Comparison of ENCODE assay signal across 25 cellular contexts in genomic region chr6:10682319-10682988, GRCh38. TPM values are rescaled to one million over a fixed set of nuclear protein-coding genes. Genes with fewer than 3 reads are reported as not detected.
DNase-seq lines count a peak whose midpoint lies in the region; ATAC-seq and TF ChIP-seq lines count a peak whose summit lies in the region.
"Had no signal": no experiment of that assay in that cellular context is flagged by ENCODE, and none has a peak within 500 bp of the region (broad histone marks: within the 10 kb centered on the region; RNA-seq: fewer than 3 reads in every experiment).

No MANE protein-coding gene starts in this region.

- ATAC-seq in stimulated activated naive CD8-positive, alpha-beta T cell treated with anti-CD3 and anti-CD28 coated beads, Interleukin-15, Interleukin-2, amounts not matched to agents 100 U/mL and 50 U/mL, for 24 hours = no peak
- peak; percentile 22 for ATAC-seq in activated CD8-positive, alpha-beta T cell treated with anti-CD3 and anti-CD28 coated beads for 36 hours
- ATAC-seq in left lung = no peak
- ATAC-seq: activated T-helper 17 cell treated with anti-CD3 and anti-CD28 coated beads, Interleukin-2, amount 50 U/mL, for 72 hours; left ventricle myocardium superior had no signal

- H3K9me3 ChIP-seq in left lung = no peaks in the 10 kb centered on the region
- H3K9me3 ChIP-seq: MG63, ovary, SJSA1, upper lobe of left lung had no signal

- no peaks in the 10 kb centered on the region for H3K27me3 ChIP-seq in left lung
- H3K27me3 ChIP-seq: ovary, upper lobe of left lung had no signal

- no peaks in the 10 kb centered on the region for H3K4me1 ChIP-seq in left lung
- H3K4me1 ChIP-seq: SJSA1, upper lobe of left lung had no signal

- H3K27ac Mint-ChIP-seq in stimulated activated naive CD8-positive, alpha-beta T cell treated with anti-CD3 and anti-CD28 coated beads, Interleukin-15, Interleukin-2, amounts not matched to agents 100 ng/mL and 50 ng/mL, for 24 hours = peak overlapping the region; percentile 80
- H3K27ac Mint-ChIP-seq in activated CD8-positive, alpha-beta T cell treated with anti-CD3 and anti-CD28 coated beads for 36 hours = peak overlapping the region; percentile 72
- peak overlapping the region; percentile 30 to 78 (median 44) for H3K27ac Mint-ChIP-seq in immature natural killer cell
- H3K27ac Mint-ChIP-seq: activated T-helper 17 cell treated with anti-CD3 and anti-CD28 coated beads, Interleukin-2, amount 50 U/mL, for 72 hours had no signal

- no peak for DNase-seq in stimulated activated naive CD8-positive, alpha-beta T cell treated with anti-CD3 and anti-CD28 coated beads, Interleukin-15, Interleukin-2, amounts not matched to agents 100 U/mL and 50 U/mL, for 24 hours
- no peak for DNase-seq in activated CD8-positive, alpha-beta T cell treated with anti-CD3 and anti-CD28 coated beads for 36 hours
- no peak for DNase-seq in immature natural killer cell
- no peak for DNase-seq in hippocampal formation (lab: John Stamatoyannopoulos, UW)
- DNase-seq in NCI-H2227 treated with DMSO at 0.1 percent for 48 hours (lab: John Stamatoyannopoulos, UW) = no peak
- DNase-seq in left lung = no peak
- DNase-seq: Calu3, cerebellar nuclear complex, DND-41, HCEC 1CT, left ventricle myocardium superior, MG63, naive B cell, NCI-H1105 treated with DMSO at 0.1 percent for 48 hours, NCI-H1930, NCI-H526, ovary, small intestine, substantia nigra, upper lobe of left lung had no signal

- POLR2A ChIA-PET in activated CD8-positive, alpha-beta T cell treated with anti-CD3 and anti-CD28 coated beads for 36 hours (lab: Charles Lee) = interaction anchor here (0.9 to 1.3 kb wide), 2 partner anchors 12 to 154 kb away, joined by 3 to 4 read pairs; no protein-coding TSS in a partner anchor

- CTCF ChIA-PET in activated CD8-positive, alpha-beta T cell treated with anti-CD3 and anti-CD28 coated beads for 36 hours (lab: Charles Lee) = interaction anchor here (0.6 kb wide), 1 partner anchor 127 kb away, joined by 3 read pairs; no protein-coding TSS in a partner anchor

- H3K4me3 Mint-ChIP-seq in stimulated activated naive CD8-positive, alpha-beta T cell treated with anti-CD3 and anti-CD28 coated beads, Interleukin-15, Interleukin-2, amounts not matched to agents 100 ng/mL and 50 ng/mL, for 24 hours = no peak overlapping the region
- H3K4me3 Mint-ChIP-seq in activated CD8-positive, alpha-beta T cell treated with anti-CD3 and anti-CD28 coated beads for 36 hours = no peak overlapping the region
- peak overlapping the region in 4 of 5 donors; percentile 10 to 45 (median 31) for H3K4me3 Mint-ChIP-seq in immature natural killer cell
- H3K4me3 Mint-ChIP-seq: activated T-helper 17 cell treated with anti-CD3 and anti-CD28 coated beads, Interleukin-2, amount 50 U/mL, for 72 hours; naive B cell had no signal

- TF ChIP-seq CTCF in activated CD8-positive, alpha-beta T cell treated with anti-CD3 and anti-CD28 coated beads for 36 hours (IDR thresholded peaks at IDR 0.05) = no peak
- no peak for TF ChIP-seq CTCF in left lung (IDR thresholded peaks at IDR 0.05)

- intact Hi-C loops in activated CD8-positive, alpha-beta T cell treated with anti-CD3 and anti-CD28 coated beads for 36 hours (cut with micrococcal nuclease) = no loop called here
- intact Hi-C loops in left lung (cut with DNase I) = no loop called here

- no peaks in the 10 kb centered on the region for H3K9me3 Mint-ChIP-seq in stimulated activated naive CD8-positive, alpha-beta T cell treated with anti-CD3 and anti-CD28 coated beads, Interleukin-15, Interleukin-2, amounts not matched to agents 100 ng/mL and 50 ng/mL, for 24 hours
- H3K9me3 Mint-ChIP-seq in activated CD8-positive, alpha-beta T cell treated with anti-CD3 and anti-CD28 coated beads for 36 hours = peaks cover 1% of the 10 kb centered on the region
- H3K9me3 Mint-ChIP-seq in immature natural killer cell = no peaks in the 10 kb centered on the region
- H3K9me3 Mint-ChIP-seq: activated T-helper 17 cell treated with anti-CD3 and anti-CD28 coated beads, Interleukin-2, amount 50 U/mL, for 72 hours; naive B cell had no signal

- H3K4me1 Mint-ChIP-seq in stimulated activated naive CD8-positive, alpha-beta T cell treated with anti-CD3 and anti-CD28 coated beads, Interleukin-15, Interleukin-2, amounts not matched to agents 100 ng/mL and 50 ng/mL, for 24 hours (ENCODE audit: low read depth) = peaks cover 42% of the 10 kb centered on the region
- peaks cover 45% of the 10 kb centered on the region for H3K4me1 Mint-ChIP-seq in activated CD8-positive, alpha-beta T cell treated with anti-CD3 and anti-CD28 coated beads for 36 hours (ENCODE audit: low read depth)
- H3K4me1 Mint-ChIP-seq in immature natural killer cell = peaks cover 40 to 46% of the 10 kb centered on the region in 2 donors
- H3K4me1 Mint-ChIP-seq: activated T-helper 17 cell treated with anti-CD3 and anti-CD28 coated beads, Interleukin-2, amount 50 U/mL, for 72 hours had no signal

- H3K36me3 Mint-ChIP-seq in stimulated activated naive CD8-positive, alpha-beta T cell treated with anti-CD3 and anti-CD28 coated beads, Interleukin-15, Interleukin-2, amounts not matched to agents 100 ng/mL and 50 ng/mL, for 24 hours (ENCODE audit: low read depth) = no peaks in the 10 kb centered on the region
- H3K36me3 Mint-ChIP-seq in activated CD8-positive, alpha-beta T cell treated with anti-CD3 and anti-CD28 coated beads for 36 hours (ENCODE audit: low read depth) = peaks cover 8% of the 10 kb centered on the region
- H3K36me3 Mint-ChIP-seq in immature natural killer cell = peaks cover 0 to 3% (median 0%) of the 10 kb centered on the region in 3 donors
- H3K36me3 Mint-ChIP-seq: naive B cell had no signal

- H3K27me3 Mint-ChIP-seq in stimulated activated naive CD8-positive, alpha-beta T cell treated with anti-CD3 and anti-CD28 coated beads, Interleukin-15, Interleukin-2, amounts not matched to agents 100 ng/mL and 50 ng/mL, for 24 hours = peaks cover 3% of the 10 kb centered on the region
- no peaks in the 10 kb centered on the region for H3K27me3 Mint-ChIP-seq in activated CD8-positive, alpha-beta T cell treated with anti-CD3 and anti-CD28 coated beads for 36 hours
- peaks cover 1 to 13% (median 3%) of the 10 kb centered on the region in 3 donors for H3K27me3 Mint-ChIP-seq in immature natural killer cell (ENCODE audit: low read depth in 3 of 3)

- H3K27ac ChIP-seq in left lung = no peak overlapping the region
- H3K27ac ChIP-seq: ovary, SJSA1, upper lobe of left lung had no signal

- H3K36me3 ChIP-seq in left lung = no peaks in the 10 kb centered on the region
- H3K36me3 ChIP-seq: MG63, ovary, SJSA1, upper lobe of left lung had no signal

- no peak overlapping the region for H3K4me3 ChIP-seq in left lung
- H3K4me3 ChIP-seq: MG63, ovary, SJSA1, upper lobe of left lung had no signal

RNA-seq across cellular contexts. Expression of gene C6orf52, which starts 12.0 kb away (rescaled TPM):
- 1 to 10 TPM; 2.6 to 3.3 TPM for total RNA-seq in activated CD8-positive, alpha-beta T cell treated with anti-CD3 and anti-CD28 coated beads for 36 hours
- polyA plus RNA-seq in immature natural killer cell = 1 to 10 TPM in 2 of 3 donors, not detected in 1; 3.1 to 3.3 TPM
- total RNA-seq in left lung = 1 to 10 TPM in 1 of 2 donors, under 1 TPM in 1; 0.58 to 1.0 TPM
- total RNA-seq: activated T-helper 17 cell treated with anti-CD3 and anti-CD28 coated beads, Interleukin-2, amount 50 U/mL, for 72 hours; Calu3; endothelial cell of umbilical vein; HT-29; left ventricle myocardium superior had no signal

RNA-seq across cellular contexts. Expression of gene PAK1IP1, which starts 12.3 kb away (rescaled TPM):
- total RNA-seq in activated CD8-positive, alpha-beta T cell treated with anti-CD3 and anti-CD28 coated beads for 36 hours = 10 to 100 TPM; 34.2 to 35.5 TPM
- polyA plus RNA-seq in immature natural killer cell = 10 to 100 TPM in 2 of 3 donors, 1 to 10 TPM in 1; 7.1 to 16.3 (median 10.0) TPM
- total RNA-seq in left lung = 10 to 100 TPM in 1 of 2 donors, 1 to 10 TPM in 1; 9.6 to 16.4 TPM

RNA-seq across cellular contexts. Expression of gene TMEM14C, which starts 40.4 kb away (rescaled TPM):
- total RNA-seq in activated CD8-positive, alpha-beta T cell treated with anti-CD3 and anti-CD28 coated beads for 36 hours = 10 to 100 TPM; 60.1 to 62.0 TPM
- 10 to 100 TPM; 30.4 to 81.2 (median 45.8) TPM for polyA plus RNA-seq in immature natural killer cell
- total RNA-seq in left lung = 10 to 100 TPM; 81.8 to 99.5 TPM

Comparison
In these comparisons a context has a peak if more than half of its experiments do, and no peak if none do; other contexts are left out.
1. H3K4me3 Mint-ChIP-seq: peak in immature natural killer cell (4 of 5); none in stimulated activated naive CD8-positive, alpha-beta T cell treated with anti-CD3 and anti-CD28 coated beads, Interleukin-15, Interleukin-2, amounts not matched to agents 100 ng/mL and 50 ng/mL, for 24 hours (single experiment) and activated CD8-positive, alpha-beta T cell treated with anti-CD3 and anti-CD28 coated beads for 36 hours (single experiment).
2. Peak in every context shown above with its lines, with median percentiles within 50 percentile points of each other: H3K27ac Mint-ChIP-seq.